ENCODE assay signal across 9 cellular contexts in the genomic region with DNA sequence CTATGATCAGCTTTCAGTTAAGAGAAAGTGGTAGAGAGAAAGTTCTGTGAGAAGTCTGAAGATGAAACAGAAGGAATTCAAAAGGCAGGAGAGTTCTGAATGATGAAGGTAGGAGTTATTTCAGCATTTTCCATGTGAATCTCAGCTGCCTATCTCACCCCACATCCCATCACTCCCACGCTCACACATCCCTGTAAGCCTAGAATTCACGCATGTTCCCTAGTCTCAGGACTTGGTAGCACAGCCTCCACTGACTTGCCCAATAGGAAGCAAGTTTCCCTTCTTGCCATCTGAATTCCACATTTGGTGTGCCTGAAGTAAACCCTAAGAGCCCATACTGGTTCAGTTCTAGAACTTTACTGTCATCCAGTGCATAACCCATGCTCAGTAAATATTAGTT. TPM values are rescaled to one million over a fixed set of nuclear protein-coding genes. Genes with fewer than 3 reads are reported as not detected.
"Had no signal": no experiment of that assay in that cellular context is flagged by ENCODE, and none has a peak within 500 bp of the region (broad histone marks: within the 10 kb centered on the region; RNA-seq: fewer than 3 reads in every experiment).

No MANE protein-coding gene starts in this region.

- DNase-seq: GOT3, H9, HCEC 1CT, HFFc6 had no signal

- H3K4me2 ChIP-seq: KMS-11 had no signal

- H3K27ac Mint-ChIP-seq: H9, HFFc6, IgD-negative memory B cell had no signal

- H3K4me3 Mint-ChIP-seq: H9, HFFc6, IgD-negative memory B cell had no signal

- H3K9me3 Mint-ChIP-seq: HFFc6 had no signal

- ATAC-seq: HepG2 had no signal

- H3K4me1 Mint-ChIP-seq: IgD-negative memory B cell had no signal

- FAIRE-seq: H54, HepG2 had no signal

- H3K9ac ChIP-seq: KMS-11 had no signal

- H3K27ac ChIP-seq: HL-60, KMS-11 had no signal

RNA-seq across cellular contexts. Expression of a gene that starts 56.6 kb away (rescaled TPM):
- total RNA-seq: HepG2, HFFc6 had no signal
- polyA plus RNA-seq: HepG2, IgD-negative memory B cell had no signal
